ENCODE assay signal across 9 cellular contexts in genomic region chr6:1313755-1314503, GRCh38. TPM values are rescaled to one million over a fixed set of nuclear protein-coding genes. Genes with fewer than 3 reads are reported as not detected.
DNase-seq lines count a peak whose midpoint lies in the region; ATAC-seq and TF ChIP-seq lines count a peak whose summit lies in the region.
"Had no signal": no experiment of that assay in that cellular context is flagged by ENCODE, and none has a peak within 500 bp of the region (broad histone marks: within the 10 kb centered on the region; RNA-seq: fewer than 3 reads in every experiment).

No MANE protein-coding gene starts in this region.

- POLR2A ChIA-PET in activated CD8-positive, alpha-beta T cell treated with anti-CD3 and anti-CD28 coated beads for 36 hours (lab: Charles Lee), result no interaction called here

- no peaks in the 10 kb centered on the region for H3K36me3 Mint-ChIP-seq in activated CD8-positive, alpha-beta T cell treated with anti-CD3 and anti-CD28 coated beads for 36 hours (ENCODE audit: low read depth)
- peaks cover 11% of the 10 kb centered on the region for H3K36me3 Mint-ChIP-seq in type B pancreatic cell

- no peaks in the 10 kb centered on the region for H3K9me3 Mint-ChIP-seq in activated CD8-positive, alpha-beta T cell treated with anti-CD3 and anti-CD28 coated beads for 36 hours
- H3K9me3 Mint-ChIP-seq in type B pancreatic cell, result peaks cover 6% of the 10 kb centered on the region

- peak overlapping the region; percentile 32 for H3K4me3 Mint-ChIP-seq in activated CD8-positive, alpha-beta T cell treated with anti-CD3 and anti-CD28 coated beads for 36 hours
- peak overlapping the region; percentile 87 for H3K4me3 Mint-ChIP-seq in type B pancreatic cell

- peak in 7 of 12 donors; percentile 10 to 49 (median 22) for TF ChIP-seq CTCF in heart left ventricle (IDR thresholded peaks at IDR 0.05)
- peak; percentile 26 for TF ChIP-seq CTCF in activated CD8-positive, alpha-beta T cell treated with anti-CD3 and anti-CD28 coated beads for 36 hours (IDR thresholded peaks at IDR 0.05)
- TF ChIP-seq CTCF in type B pancreatic cell (conservative IDR thresholded peaks at IDR 0.05), result peak; percentile 70

- WGBS in heart left ventricle, 4 donors, result 4 to 9% (median 6%) methylated on average over 35 to 46 of the region's 46 CpGs

- DNase-seq in heart left ventricle (no peak), Right ventricle myocardium superior (no peak), iPS-NIHi7 (ENCODE audit: extremely low spot score) (peak; percentile 80), type B pancreatic cell (ENCODE audit: extremely low spot score, unreplicated experiment) (no peak), occipital lobe (lab: John Stamatoyannopoulos, UW) (no peak), hypothalamus (lab: John Stamatoyannopoulos, UW) (no peak)
- DNase-seq in activated CD8-positive, alpha-beta T cell treated with anti-CD3 and anti-CD28 coated beads for 36 hours, result peak; percentile 39

- H3K27me3 ChIP-seq in heart left ventricle, result peaks cover 46 to 81% (median 68%) of the 10 kb centered on the region in 9 donors

- no peak overlapping the region for H3K27ac ChIP-seq in heart left ventricle

- ATAC-seq in heart left ventricle (peak in 2 of 4 donors; percentile 52 to 61), Right ventricle myocardium superior (ENCODE audit: poor library complexity) (no peak), HG03457 (IDR thresholded peaks at IDR 0.05; ENCODE audit: unreplicated experiment) (no peak)
- peak; percentile 60 for ATAC-seq in activated CD8-positive, alpha-beta T cell treated with anti-CD3 and anti-CD28 coated beads for 36 hours

- H3K4me3 ChIP-seq in heart left ventricle, result peak overlapping the region in 2 of 12 donors; percentile 2 to 4

- no peaks in the 10 kb centered on the region for H3K9me3 ChIP-seq in heart left ventricle

- intact Hi-C loops in heart left ventricle (cut with DNase I) (no loop called here), Right ventricle myocardium superior (cut with DNase I) (no loop called here)
- intact Hi-C loops in activated CD8-positive, alpha-beta T cell treated with anti-CD3 and anti-CD28 coated beads for 36 hours (cut with micrococcal nuclease), result loop anchor here (5.0 kb wide), 1 partner anchor 63 kb away; no protein-coding TSS in a partner anchor

- H3K4me1 Mint-ChIP-seq in activated CD8-positive, alpha-beta T cell treated with anti-CD3 and anti-CD28 coated beads for 36 hours (ENCODE audit: low read depth), result peaks cover 15% of the 10 kb centered on the region
- H3K4me1 Mint-ChIP-seq in type B pancreatic cell (ENCODE audit: unreplicated experiment), result peaks cover 13% of the 10 kb centered on the region

- CTCF ChIA-PET in activated CD8-positive, alpha-beta T cell treated with anti-CD3 and anti-CD28 coated beads for 36 hours (lab: Charles Lee), result no interaction called here

- H3K27me3 Mint-ChIP-seq in activated CD8-positive, alpha-beta T cell treated with anti-CD3 and anti-CD28 coated beads for 36 hours, result peaks cover 53% of the 10 kb centered on the region
- H3K27me3 Mint-ChIP-seq in type B pancreatic cell, result peaks cover 66% of the 10 kb centered on the region

- H3K27ac Mint-ChIP-seq in activated CD8-positive, alpha-beta T cell treated with anti-CD3 and anti-CD28 coated beads for 36 hours, result peak overlapping the region; percentile 61
- H3K27ac Mint-ChIP-seq in type B pancreatic cell, result peak overlapping the region; percentile 69

- no peak for TF ChIP-seq POLR2A in heart left ventricle (IDR thresholded peaks at IDR 0.05)

- H3K4me1 ChIP-seq in heart left ventricle, result peaks cover 0 to 37% (median 21%) of the 10 kb centered on the region in 12 donors

- H3K36me3 ChIP-seq in heart left ventricle, result no peaks in the 10 kb centered on the region

RNA-seq across cellular contexts. Expression of gene FOXQ1, which starts 2.0 kb away (rescaled TPM):
- not detected for total RNA-seq in heart left ventricle
- under 1 TPM in 1 of 2 donors, not detected in 1; 0.08 TPM for polyA plus RNA-seq in heart left ventricle
- total RNA-seq in Right ventricle myocardium superior, result not detected
- total RNA-seq in activated CD8-positive, alpha-beta T cell treated with anti-CD3 and anti-CD28 coated beads for 36 hours, result not detected
- total RNA-seq in type B pancreatic cell (ENCODE audit: low replicate concordance), result 20.5 and 27.9 TPM in 2 replicates
- 1.1 TPM for total RNA-seq in occipital lobe
- total RNA-seq: mononuclear cell had no signal

Comparison
In these comparisons a context has a peak if more than half of its experiments do, and no peak if none do; other contexts are left out.
1. DNase-seq: peak in activated CD8-positive, alpha-beta T cell treated with anti-CD3 and anti-CD28 coated beads for 36 hours (single experiment) and iPS-NIHi7 (single experiment); none in heart left ventricle (0 of 5), Right ventricle myocardium superior (single experiment), type B pancreatic cell (single experiment), occipital lobe (single experiment) and hypothalamus (0 of 51).
2. RNA of gene FOXQ1, which starts 2.0 kb away (total RNA-seq): 20.5 to 27.9 TPM in type B pancreatic cell; 1.1 TPM in occipital lobe (single experiment), not detected in Right ventricle myocardium superior (single experiment), not detected in heart left ventricle and not detected in activated CD8-positive, alpha-beta T cell treated with anti-CD3 and anti-CD28 coated beads for 36 hours; every median in the first group is over 10 times any median in the second.
3. Peak in every context shown above with its lines, with median percentiles within 50 percentile points of each other: CTCF ChIP-seq.